27 cellular contexts compared by ENCODE assay signal in the genomic region with DNA sequence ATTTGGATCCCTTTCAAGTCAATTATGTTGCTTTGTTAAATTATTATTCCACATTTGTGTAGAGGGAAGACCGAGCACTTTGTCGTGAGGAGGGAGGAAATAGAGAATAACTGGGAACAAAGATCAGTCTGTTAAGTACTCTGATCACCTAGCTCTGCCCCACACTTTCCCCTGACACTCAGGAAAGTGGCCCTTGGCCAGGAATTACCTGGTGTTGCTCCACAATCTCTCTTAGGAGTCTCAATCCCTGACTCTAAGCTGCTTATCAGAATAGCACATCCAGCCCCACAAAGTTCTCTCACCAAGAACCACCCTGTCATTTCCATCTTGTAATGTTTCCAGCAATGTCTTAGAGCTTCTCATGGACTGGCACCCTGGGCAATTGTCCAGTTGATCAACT.
A peak's percentile ranks its signal among the peaks of the same experiment; 100 is the strongest.
DNase-seq lines count a peak whose midpoint lies in the region; ATAC-seq, FAIRE-seq and TF ChIP-seq lines count a peak whose summit lies in the region.
"Had no signal": no experiment of that assay in that cellular context is flagged by ENCODE, and none has a peak within 500 bp of the region (broad histone marks: within the 10 kb centered on the region; RNA-seq: fewer than 3 reads in every experiment).

No MANE protein-coding gene starts in this region.

- BruUV-seq in HepG2 (replicated peaks; lab: Mats Ljungman, UMichigan), result no TSS peak

- H3K27ac ChIP-seq in right lobe of liver (no peak overlapping the region), HepG2 (ENCODE audit: extremely low read length, insufficient read depth, low read length) (no peak overlapping the region), WERI-Rb-1 (no peak overlapping the region), neural progenitor cell (no peak overlapping the region), colonic mucosa (no peak overlapping the region)
- H3K27ac ChIP-seq: C4-2B, SJSA1 had no signal

- peaks cover 16% of the 10 kb centered on the region for H3K4me1 Mint-ChIP-seq in neural progenitor cell
- H3K4me1 Mint-ChIP-seq: B cell, T-cell had no signal

- H3K36me3 Mint-ChIP-seq in neural progenitor cell, result no peaks in the 10 kb centered on the region
- H3K36me3 Mint-ChIP-seq: CD8-positive, alpha-beta T cell; T-cell had no signal

- 50% methylated on average over 2 of the region's 2 CpGs for WGBS in right lobe of liver (ENCODE audit: insufficient coverage, low coverage, low lambda C conversion rate, missing lambda C conversion rate)
- WGBS in HepG2 (ENCODE audit: low lambda C conversion rate), result 45% methylated on average over 2 of the region's 2 CpGs

- H3F3A ChIP-seq in neural progenitor cell (ENCODE audit: low read depth), result no peaks in the 10 kb centered on the region

- CTCF ChIA-PET in HepG2 (lab: Yijun Ruan, JAX; ENCODE audit: low intra/inter-chr PET ratio, low total read pairs), result no interaction called here

- no peaks in the 10 kb centered on the region for H3K36me3 ChIP-seq in right lobe of liver
- no peaks in the 10 kb centered on the region for H3K36me3 ChIP-seq in HepG2 (replicated peaks in 1 of 2; ENCODE audit: control insufficient read depth in 1 of 2, insufficient read depth in 2 of 2, low read length in 2 of 2)
- H3K36me3 ChIP-seq in WERI-Rb-1, result no peaks in the 10 kb centered on the region
- H3K36me3 ChIP-seq in neural progenitor cell, result no peaks in the 10 kb centered on the region
- H3K36me3 ChIP-seq in colonic mucosa, result no peaks in the 10 kb centered on the region
- H3K36me3 ChIP-seq: MG63, SJSA1 had no signal

- H4K20me1 ChIP-seq in HepG2 (ENCODE audit: insufficient read depth, low read length) (no peaks in the 10 kb centered on the region), neural progenitor cell (ENCODE audit: low read depth) (no peaks in the 10 kb centered on the region)

- peak overlapping the region; percentile 22 for H3K27ac Mint-ChIP-seq in neural progenitor cell
- H3K27ac Mint-ChIP-seq: B cell; CD8-positive, alpha-beta T cell; T-cell had no signal

- no peak for TF ChIP-seq RAD21 in HepG2 (CRISPR knock-in tag; IDR thresholded peaks at IDR 0.05)

- peaks cover 0 to 18% (median 5%) of the 10 kb centered on the region in 4 donors for H3K4me1 ChIP-seq in right lobe of liver
- H3K4me1 ChIP-seq in HepG2 (ENCODE audit: insufficient read depth, low read length), result no peaks in the 10 kb centered on the region
- H3K4me1 ChIP-seq in neural progenitor cell, result peaks cover 10% of the 10 kb centered on the region
- no peaks in the 10 kb centered on the region for H3K4me1 ChIP-seq in colonic mucosa
- H3K4me1 ChIP-seq: Caco-2, SJSA1 had no signal

- H3K4me3 Mint-ChIP-seq in neural progenitor cell, result no peak overlapping the region
- H3K4me3 Mint-ChIP-seq: B cell; CD8-positive, alpha-beta T cell; T-cell had no signal

- DNase-seq in right lobe of liver (no peak), HepG2 (ENCODE audit: low spot score) (no peak), WERI-Rb-1 (peak; percentile 52), neural progenitor cell (ENCODE audit: low spot score) (no peak), colonic mucosa (no peak), G401 (ENCODE audit: low spot score) (no peak)
- DNase-seq: Caco-2; CD8-positive, alpha-beta T cell; HCEC 1CT; KBM-7; MG63; NCI-H1417 treated with DMSO at 0.1 percent for 48 hours; NCI-H1694 treated with DMSO at 0.1 percent for 48 hours; NCI-H2081; NCI-H2171 treated with DMSO at 0.1 percent for 48 hours; NCI-H524; NCI-H774; Right ventricle myocardium superior; RPMI8226; T-cell had no signal

- in situ Hi-C loops in HepG2 (cut with HindIII; ENCODE audit: extremely low pct_ligation_motif_present, low pct_unique_long_range_greater_than_20kb) (no loop called here), G401 (cut with HindIII; ENCODE audit: low sequenced_read_pairs) (no loop called here)

- no peaks in the 10 kb centered on the region for H3K9me3 Mint-ChIP-seq in neural progenitor cell
- H3K9me3 Mint-ChIP-seq: CD8-positive, alpha-beta T cell; T-cell had no signal

- intact Hi-C loops in right lobe of liver (cut with DNase I) (no loop called here), HepG2 (cut with micrococcal nuclease; ENCODE audit: unreplicated experiment) (no loop called here), colonic mucosa (cut with DNase I) (no loop called here)

- H2AFZ ChIP-seq in HepG2 (ENCODE audit: low read length) (no peak overlapping the region), neural progenitor cell (replicated peaks) (no peak overlapping the region)

- TF ChIP-seq CTCF in right lobe of liver (IDR thresholded peaks at IDR 0.05) (no peak), HepG2 (CRISPR knock-in tag; IDR thresholded peaks at IDR 0.05) (no peak), WERI-Rb-1 (IDR thresholded peaks at IDR 0.05; ENCODE audit: low read depth, low read length) (no peak), neural progenitor cell (IDR thresholded peaks at IDR 0.05) (no peak), colonic mucosa (IDR thresholded peaks at IDR 0.05) (no peak)

- H3K79me2 ChIP-seq in HepG2 (ENCODE audit: insufficient read depth, low read length) (no peaks in the 10 kb centered on the region), neural progenitor cell (ENCODE audit: low read depth) (no peaks in the 10 kb centered on the region)

- POLR2A ChIA-PET in HepG2 (lab: Yijun Ruan, JAX), result no interaction called here

- ATAC-seq in right lobe of liver (peak; percentile 36 to 59 (median 41)), HepG2 (no peak), GM19035 (IDR thresholded peaks at IDR 0.05; ENCODE audit: unreplicated experiment) (no peak)
- ATAC-seq: CD8-positive, alpha-beta T cell; T-cell had no signal

- H3K9me3 ChIP-seq in right lobe of liver, result no peaks in the 10 kb centered on the region
- no peaks in the 10 kb centered on the region for H3K9me3 ChIP-seq in HepG2 (ENCODE audit: low read length)
- no peaks in the 10 kb centered on the region for H3K9me3 ChIP-seq in WERI-Rb-1 (ENCODE audit: severe bottlenecking)
- H3K9me3 ChIP-seq in neural progenitor cell (ENCODE audit: low read depth), result no peaks in the 10 kb centered on the region
- H3K9me3 ChIP-seq in colonic mucosa, result no peaks in the 10 kb centered on the region
- H3K9me3 ChIP-seq: Caco-2, MG63, SJSA1 had no signal

- no peak for TF ChIP-seq POLR2A in right lobe of liver (IDR thresholded peaks at IDR 0.05)
- TF ChIP-seq POLR2A in HepG2 (IDR thresholded peaks at IDR 0.05; ENCODE audit: insufficient read depth in 1 of 2, low read depth in 2 of 2, low read length in 2 of 2), result no peak

- no peak overlapping the region for H3K9ac ChIP-seq in HepG2 (ENCODE audit: insufficient read depth, low read depth, low read length)
- no peak overlapping the region for H3K9ac ChIP-seq in neural progenitor cell
- H3K9ac ChIP-seq in colonic mucosa (ENCODE audit: low read depth in 2 of 2, low read length in 2 of 2), result no peak overlapping the region

- no peak overlapping the region for H3K4me3 ChIP-seq in right lobe of liver
- H3K4me3 ChIP-seq in HepG2 (replicated peaks in 1 of 3; ENCODE audit: insufficient read depth in 1 of 3, low read depth in 2 of 3, low read length in 3 of 3), result no peak overlapping the region
- no peak overlapping the region for H3K4me3 ChIP-seq in WERI-Rb-1 (ENCODE audit: low read depth, low read length)
- no peak overlapping the region for H3K4me3 ChIP-seq in neural progenitor cell
- no peak overlapping the region for H3K4me3 ChIP-seq in colonic mucosa
- H3K4me3 ChIP-seq: MG63, SJSA1 had no signal

- FAIRE-seq in HepG2 (lab: Jason Lieb, UNC), result no peak
- FAIRE-seq: GM18507, H1, HTR-8/SVneo had no signal

- no peak for TF ChIP-seq EP300 in HepG2 (IDR thresholded peaks at IDR 0.05; ENCODE audit: low read depth in 2 of 2, low read length in 2 of 2)
- no peak for TF ChIP-seq EP300 in HepG2 (CRISPR knock-in tag; IDR thresholded peaks at IDR 0.05; ENCODE audit: borderline replicate concordance)

- peaks cover 2% of the 10 kb centered on the region for H3K27me3 Mint-ChIP-seq in neural progenitor cell (ENCODE audit: insufficient read depth, low read depth)

- H3K27me3 ChIP-seq in right lobe of liver (no peaks in the 10 kb centered on the region), HepG2 (ENCODE audit: control insufficient read depth in 1 of 2, insufficient read depth in 2 of 2, low read length in 2 of 2) (no peaks in the 10 kb centered on the region), WERI-Rb-1 (ENCODE audit: insufficient read depth, low read depth, severe bottlenecking) (no peaks in the 10 kb centered on the region), neural progenitor cell (no peaks in the 10 kb centered on the region), colonic mucosa (no peaks in the 10 kb centered on the region)
- H3K27me3 ChIP-seq: MG63, SJSA1 had no signal

- H3K4me2 ChIP-seq in HepG2 (ENCODE audit: low read depth, low read length), result no peak overlapping the region
- no peak overlapping the region for H3K4me2 ChIP-seq in neural progenitor cell

TF ChIP-seq in HepG2, 621 proteins besides CTCF, POLR2A, EP300 and RAD21:
- no peak for TF ChIP-seq NR1H2 (CRISPR knock-in tag; IDR thresholded peaks at IDR 0.05; ENCODE audit: borderline replicate concordance, low read depth)

Comparison
In these comparisons a context has a peak if more than half of its experiments do, and no peak if none do; other contexts are left out.
1. ATAC-seq: peak in right lobe of liver (4 of 4); none in HepG2 (single experiment) and GM19035 (single experiment).